Comparison of ENCODE assay signal across 29 cellular contexts in genomic region chr9:134835455-134835854, GRCh38. TPM values are rescaled to one million over a fixed set of nuclear protein-coding genes. Genes with fewer than 3 reads are reported as not detected.
"Had no signal": no experiment of that assay in that cellular context is flagged by ENCODE, and none has a peak within 500 bp of the region (broad histone marks: within the 10 kb centered on the region; RNA-seq: fewer than 3 reads in every experiment).

No MANE protein-coding gene starts in this region.

- H3K36me3 ChIP-seq: cardiac muscle cell, ovary, right lobe of liver had no signal

- H3K4me1 ChIP-seq: foreskin keratinocyte, lower lobe of right lung, right lobe of liver, upper lobe of right lung had no signal

- H3K4me2 ChIP-seq: smooth muscle cell had no signal

- H3K9me3 ChIP-seq: lower lobe of right lung, ovary, right lobe of liver, upper lobe of right lung had no signal

- ATAC-seq: activated T-cell treated with anti-CD3 and anti-CD28 coated beads, Interleukin-2, amount 50 U/mL, for 4 hours; foreskin keratinocyte; lower lobe of right lung; naive thymus-derived CD4-positive, alpha-beta T cell; right lobe of liver; upper lobe of right lung; WTC11 had no signal

- H3K27ac ChIP-seq: cardiac muscle cell, foreskin keratinocyte, lower lobe of right lung, ovary, right lobe of liver, upper lobe of right lung had no signal

- H3K36me3 Mint-ChIP-seq: activated naive CD8-positive, alpha-beta T cell treated with anti-CD3 and anti-CD28 coated beads for 36 hours; naive thymus-derived CD4-positive, alpha-beta T cell; WTC11 had no signal

- H3K4me3 ChIP-seq: cardiac muscle cell, lower lobe of right lung, ovary, right lobe of liver, smooth muscle cell, upper lobe of right lung had no signal

- H3K4me1 Mint-ChIP-seq: activated naive CD8-positive, alpha-beta T cell treated with anti-CD3 and anti-CD28 coated beads for 36 hours; naive thymus-derived CD4-positive, alpha-beta T cell; neural crest cell; WTC11 had no signal

- H3K9me3 Mint-ChIP-seq: activated naive CD8-positive, alpha-beta T cell treated with anti-CD3 and anti-CD28 coated beads for 36 hours; activated T-cell treated with anti-CD3 and anti-CD28 coated beads, Interleukin-2, amount 50 U/mL, for 4 hours; activated T-helper 2 cell treated with anti-CD3 and anti-CD28 coated beads, Interferon-gamma antibody, Interleukin-2, Interleukin-4, amounts not matched to agents 10 μg/mL and 5 μg/mL and 100 μg/mL, durations not matched to agents 14 hours and 24 hours and 36 hours; dendritic cell treated with granulocyte-macrophage colony-stimulating factor and Interleukin-4, amounts not matched to agents 40 ng/mL and 50 ng/mL, for 4 days; naive thymus-derived CD4-positive, alpha-beta T cell; neural crest cell; WTC11 had no signal

- DNase-seq: activated CD4-positive, alpha-beta T cell treated with anti-CD3 and anti-CD28 coated beads, Interleukin-2, amount 50 U/mL, for 4 hours; activated CD8-positive, alpha-beta memory T cell treated with anti-CD3 and anti-CD28 coated beads, Interleukin-2, amount 50 U/mL, for 48 hours; activated naive CD4-positive, alpha-beta T cell; activated naive CD8-positive, alpha-beta T cell treated with anti-CD3 and anti-CD28 coated beads for 36 hours; activated T-cell treated with anti-CD3 and anti-CD28 coated beads, Interleukin-2, amount 50 U/mL, for 4 hours; amniotic stem cell; effector CD4-positive, alpha-beta T cell; foreskin keratinocyte; hippocampal formation; lower lobe of right lung; naive thymus-derived CD4-positive, alpha-beta T cell; right lobe of liver; stimulated activated CD4-positive, alpha-beta T cell treated with anti-CD3 and anti-CD28 coated beads, Interleukin-2, amount 100 ng/mL, for 48 hours; stimulated activated CD8-positive, alpha-beta memory T cell treated with anti-CD3 and anti-CD28 coated beads, Interleukin-4, amount 100 ng/mL, for 48 hours; stimulated activated naive CD4-positive, alpha-beta T cell; T-helper 9 cell; upper lobe of right lung had no signal

- H3K4me3 Mint-ChIP-seq: activated naive CD8-positive, alpha-beta T cell treated with anti-CD3 and anti-CD28 coated beads for 36 hours; activated T-cell treated with anti-CD3 and anti-CD28 coated beads, Interleukin-2, amount 50 U/mL, for 4 hours; dendritic cell treated with granulocyte-macrophage colony-stimulating factor and Interleukin-4, amounts not matched to agents 40 ng/mL and 50 ng/mL, for 4 days; naive thymus-derived CD4-positive, alpha-beta T cell; neural crest cell; WTC11 had no signal

- H3K27me3 ChIP-seq: cardiac muscle cell, foreskin keratinocyte, ovary, right lobe of liver, upper lobe of right lung had no signal

- H3K27me3 Mint-ChIP-seq: activated naive CD8-positive, alpha-beta T cell treated with anti-CD3 and anti-CD28 coated beads for 36 hours; naive thymus-derived CD4-positive, alpha-beta T cell had no signal

- H3K27ac Mint-ChIP-seq: activated naive CD8-positive, alpha-beta T cell treated with anti-CD3 and anti-CD28 coated beads for 36 hours; activated T-helper 2 cell treated with anti-CD3 and anti-CD28 coated beads, Interferon-gamma antibody, Interleukin-2, Interleukin-4, amounts not matched to agents 10 μg/mL and 5 μg/mL and 100 μg/mL, durations not matched to agents 14 hours and 24 hours and 36 hours; dendritic cell treated with granulocyte-macrophage colony-stimulating factor and Interleukin-4, amounts not matched to agents 40 ng/mL and 50 ng/mL, for 4 days; naive thymus-derived CD4-positive, alpha-beta T cell; WTC11 had no signal

RNA-seq across cellular contexts. Expression of gene FCN2, which starts 45.2 kb away (rescaled TPM):
- total RNA-seq: activated CD8-positive, alpha-beta memory T cell treated with anti-CD3 and anti-CD28 coated beads for 36 hours; activated naive CD8-positive, alpha-beta T cell treated with anti-CD3 and anti-CD28 coated beads for 36 hours; activated T-cell treated with anti-CD3 and anti-CD28 coated beads, Interleukin-2, amount 50 U/mL, for 4 hours; activated T-helper 2 cell treated with anti-CD3 and anti-CD28 coated beads, Interferon-gamma antibody, Interleukin-2, Interleukin-4, amounts not matched to agents 10 μg/mL and 5 μg/mL and 100 μg/mL, durations not matched to agents 14 hours and 24 hours and 36 hours; cardiac muscle cell; epithelial cell of proximal tubule; foreskin keratinocyte; lower lobe of right lung; naive thymus-derived CD4-positive, alpha-beta T cell; neural crest cell; pulmonary artery endothelial cell; SK-MEL-5; smooth muscle cell; T-helper 1 cell treated with Interleukin-12 subunit alpha and Interleukin-12 subunit beta and Interleukin-4 antibody, amounts not matched to agents 30 ng/mL and 1 ng/mL, for 36 hours; upper lobe of right lung; WTC11 had no signal
- polyA plus RNA-seq: cardiac muscle cell; foreskin keratinocyte; naive thymus-derived CD4-positive, alpha-beta T cell; smooth muscle cell had no signal
